In the genomic region with DNA sequence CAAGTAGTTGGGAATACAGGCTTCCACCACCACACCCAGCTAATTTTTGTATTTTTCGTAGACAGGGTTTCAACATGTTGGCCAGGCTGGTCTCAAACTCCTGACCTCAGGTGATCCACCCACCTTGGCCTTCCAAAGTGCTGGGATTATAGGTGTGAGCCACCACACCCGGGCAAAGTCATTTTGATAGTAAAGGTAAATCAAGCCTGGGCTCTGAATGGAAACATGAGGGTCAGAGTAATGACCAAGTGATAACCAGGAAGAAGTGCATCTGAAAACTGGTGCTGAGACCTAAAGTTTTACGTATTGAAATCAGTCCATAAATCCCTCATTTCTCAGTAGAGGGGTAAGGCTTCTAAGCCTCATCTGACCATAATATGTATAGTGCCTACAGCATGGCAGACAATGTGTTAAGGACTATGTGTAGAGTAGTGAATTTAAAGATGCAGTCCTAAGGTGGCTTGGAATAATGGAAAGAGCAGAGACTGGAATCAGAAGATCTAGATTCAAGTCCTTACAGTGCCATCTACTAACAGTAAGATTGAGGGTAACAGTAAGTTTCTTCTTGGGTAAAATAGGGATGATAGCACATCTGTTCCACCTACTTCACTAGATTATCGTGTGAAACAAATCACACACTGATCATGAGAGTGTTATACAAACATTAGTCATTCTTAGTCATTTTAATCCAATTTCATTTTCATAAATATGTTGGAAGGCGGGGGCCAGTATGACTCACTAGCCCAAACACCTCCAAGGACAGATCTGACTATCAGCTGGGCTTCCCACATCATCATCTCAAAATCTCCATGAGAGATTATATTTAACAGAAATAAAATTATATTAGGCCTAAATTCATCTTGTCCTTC, we compare ENCODE assay signal across 8 cellular contexts. TPM values are rescaled to one million over a fixed set of nuclear protein-coding genes. Genes with fewer than 3 reads are reported as not detected.
DNase-seq lines count a peak whose midpoint lies in the region; ATAC-seq and TF ChIP-seq lines count a peak whose summit lies in the region.

No MANE protein-coding gene starts in this region.

- H3K4me3 ChIP-seq in endocrine pancreas (ENCODE audit: control insufficient read depth, insufficient read depth, low read length): peak overlapping the region; percentile 43
- no peak overlapping the region for H3K4me3 ChIP-seq in spleen

- TF ChIP-seq POLR2A in spleen (IDR thresholded peaks at IDR 0.05): no peak

- H3K27me3 Mint-ChIP-seq in activated CD4-positive, alpha-beta T cell treated with anti-CD3 and anti-CD28 coated beads for 36 hours: no peaks in the 10 kb centered on the region

- H3K27ac Mint-ChIP-seq in activated CD4-positive, alpha-beta T cell treated with anti-CD3 and anti-CD28 coated beads for 36 hours: peak overlapping the region; percentile 94

- H3K4me1 Mint-ChIP-seq in activated CD4-positive, alpha-beta T cell treated with anti-CD3 and anti-CD28 coated beads for 36 hours: peaks cover 56% of the 10 kb centered on the region

- peak; percentile 69 for ATAC-seq in GM19035 (IDR thresholded peaks at IDR 0.05; ENCODE audit: unreplicated experiment)
- ATAC-seq in HG03066 (IDR thresholded peaks at IDR 0.05; ENCODE audit: low read depth, unreplicated experiment): peak; percentile 50
- peak; percentile 81 for ATAC-seq in activated CD4-positive, alpha-beta T cell treated with anti-CD3 and anti-CD28 coated beads for 36 hours

- TF ChIP-seq CTCF in spleen (IDR thresholded peaks at IDR 0.05 in 8 of 11, conservative IDR thresholded peaks at IDR 0.05 in 3 of 11): no peak

- H3K9me3 Mint-ChIP-seq in activated CD4-positive, alpha-beta T cell treated with anti-CD3 and anti-CD28 coated beads for 36 hours (ENCODE audit: low read depth): no peaks in the 10 kb centered on the region

- WGBS in spleen, 5 donors: 54 to 63% (median 61%) methylated on average over 5 of the region's 5 CpGs

- peak overlapping the region; percentile 55 for H3K4me3 Mint-ChIP-seq in activated CD4-positive, alpha-beta T cell treated with anti-CD3 and anti-CD28 coated beads for 36 hours

- intact Hi-C loops in activated CD4-positive, alpha-beta T cell treated with anti-CD3 and anti-CD28 coated beads for 36 hours (cut with DNase I, micrococcal nuclease): loop anchor here (1.0 to 5.0 kb wide), 14 partner anchors 11 to 1326 kb away; partner anchors contain the start of genes MAP4K5 (in 2 of the 2), CDKL1 (in 1 of the 2), MGAT2 (in 1 of the 2) and RPL36AL (in 1 of the 2)
- intact Hi-C loops in spleen (cut with DNase I; ENCODE audit: low total_unique reads): no loop called here

- CTCF ChIA-PET in activated CD4-positive, alpha-beta T cell treated with anti-CD3 and anti-CD28 coated beads for 36 hours (lab: Charles Lee): interaction anchor here (0.6 to 4.1 kb wide), 2 partner anchors 200 to 241 kb away, joined by 3 to 18 read pairs; no protein-coding TSS in a partner anchor

- H3K36me3 ChIP-seq in endocrine pancreas (ENCODE audit: control insufficient read depth, insufficient read depth, low read length) (no peaks in the 10 kb centered on the region), spleen (peaks cover 0 to 15% (median 0%) of the 10 kb centered on the region in 6 donors)

- H3K27ac ChIP-seq in spleen: peak overlapping the region in 7 of 8 donors; percentile 16 to 72 (median 46)

- H3K27me3 ChIP-seq in endocrine pancreas (ENCODE audit: control insufficient read depth, insufficient read depth, low read length): no peaks in the 10 kb centered on the region
- H3K27me3 ChIP-seq in spleen (replicated peaks in 1 of 7): no peaks in the 10 kb centered on the region

- peaks cover 13% of the 10 kb centered on the region for H3K36me3 Mint-ChIP-seq in activated CD4-positive, alpha-beta T cell treated with anti-CD3 and anti-CD28 coated beads for 36 hours (ENCODE audit: low read depth)

- H3K4me1 ChIP-seq in endocrine pancreas (ENCODE audit: control insufficient read depth, insufficient read depth, low read length): peaks cover 21% of the 10 kb centered on the region
- H3K4me1 ChIP-seq in spleen: peaks cover 20 to 77% (median 42%) of the 10 kb centered on the region in 6 donors

- H3K9ac ChIP-seq in endocrine pancreas (ENCODE audit: control insufficient read depth, insufficient read depth, low read length): no peak overlapping the region

- POLR2A ChIA-PET in activated CD4-positive, alpha-beta T cell treated with anti-CD3 and anti-CD28 coated beads for 36 hours (lab: Charles Lee): interaction anchor here (1.2 kb wide), 1 partner anchor 200 kb away, joined by 3 read pairs; no protein-coding TSS in a partner anchor

- H3K9me3 ChIP-seq in endocrine pancreas (ENCODE audit: control insufficient read depth, low read length) (no peaks in the 10 kb centered on the region), spleen (no peaks in the 10 kb centered on the region)

- peak; percentile 84 for DNase-seq in activated CD4-positive, alpha-beta T cell treated with anti-CD3 and anti-CD28 coated beads for 36 hours
- no peak for DNase-seq in spleen
- DNase-seq in effector CD8-positive, alpha-beta T cell (lab: John Stamatoyannopoulos, UW): no peak
- no peak for DNase-seq in iPS-NIHi11 (ENCODE audit: low spot score)
- no peak for DNase-seq in cerebellum (ENCODE audit: low spot score)

RNA-seq across cellular contexts. Expression of gene MAP4K5, which starts 11.2 kb away (rescaled TPM):
- 10 to 100 TPM; 19.1 to 31.2 TPM for total RNA-seq in activated CD4-positive, alpha-beta T cell treated with anti-CD3 and anti-CD28 coated beads for 36 hours
- total RNA-seq in spleen (100 to 1,000 TPM in 3 of 7 donors, 10 to 100 TPM in 4; 47.5 to 172 (median 57.9) TPM), cerebellum (88.9 TPM)
- 10 to 100 TPM in 2 of 3 donors, 1 to 10 TPM in 1; 9.1 to 15.9 (median 11.9) TPM for polyA plus RNA-seq in spleen

RNA-seq across cellular contexts. Expression of gene ATL1, which starts 38.8 kb away (rescaled TPM):
- under 1 TPM; 0.82 to 0.91 TPM for total RNA-seq in activated CD4-positive, alpha-beta T cell treated with anti-CD3 and anti-CD28 coated beads for 36 hours
- total RNA-seq in spleen (1 to 10 TPM; 1.0 to 3.2 (median 1.7) TPM), cerebellum (57.2 TPM)
- 1 to 10 TPM in 2 of 3 donors, under 1 TPM in 1; 0.91 to 1.4 (median 1.3) TPM for polyA plus RNA-seq in spleen

Comparison
In these comparisons a context has a peak if more than half of its experiments do, and no peak if none do; other contexts are left out.
1. RNA of gene ATL1, which starts 38.8 kb away (total RNA-seq): 57.2 TPM in cerebellum (single experiment); 1.0 to 3.2 TPM in spleen and 0.82 to 0.91 TPM in activated CD4-positive, alpha-beta T cell treated with anti-CD3 and anti-CD28 coated beads for 36 hours; every median in the first group is over 10 times any median in the second.
2. Peak in every context shown above with its lines, with median percentiles within 50 percentile points of each other: ATAC-seq.